Comparison of ENCODE assay signal across 18 cellular contexts in genomic region chr13:30044932-30045331, GRCh38.
DNase-seq lines count a peak whose midpoint lies in the region; ATAC-seq, FAIRE-seq and TF ChIP-seq lines count a peak whose summit lies in the region.
"Had no signal": no experiment of that assay in that cellular context is flagged by ENCODE, and none has a peak within 500 bp of the region (broad histone marks: within the 10 kb centered on the region; RNA-seq: fewer than 3 reads in every experiment).

No MANE protein-coding gene starts in this region.

- 42% methylated on average over 1 of the region's 1 CpG for WGBS in mammary epithelial cell (ENCODE audit: low coverage, missing lambda C conversion rate)
- WGBS in small intestine, 3 donors: 13 to 56% (median 30%) methylated on average over 1 of the region's 1 CpG

- FAIRE-seq in keratinocyte (lab: Jason Lieb, UNC) (peak; percentile 43), small intestine (lab: Jason Lieb, UNC) (no peak)
- FAIRE-seq: G401.6, GM12891, GM19239 had no signal

- in situ Hi-C loops in mammary epithelial cell (cut with MboI; ENCODE audit: low sequenced_read_pairs in 2 of 2): no loop called here

- H3K4me3 Mint-ChIP-seq in MCF 10A (ENCODE audit: unreplicated experiment) (no peak overlapping the region), progenitor cell of endocrine pancreas (ENCODE audit: low read depth) (no peak overlapping the region)
- H3K4me3 Mint-ChIP-seq: B cell; CD8-positive, alpha-beta T cell had no signal

- POLR2A ChIA-PET in MCF 10A (lab: Yijun Ruan, JAX): no interaction called here

- H3K9me1 ChIP-seq in keratinocyte (ENCODE audit: control insufficient read depth, extremely low read depth, insufficient read depth, low read length): no peaks in the 10 kb centered on the region

- H3K4me1 ChIP-seq in mammary epithelial cell (ENCODE audit: insufficient read depth, low read length) (peaks cover 10% of the 10 kb centered on the region), keratinocyte (ENCODE audit: control insufficient read depth, extremely low read depth, insufficient read depth, low read length) (peaks cover 9% of the 10 kb centered on the region), small intestine (ENCODE audit: control insufficient read depth in 2 of 2, insufficient read depth in 1 of 2, low read depth in 1 of 2, low read length in 1 of 2) (peaks cover 2 to 12% of the 10 kb centered on the region in 2 donors)

- CTCF ChIA-PET in mammary epithelial cell (lab: Charles Lee; ENCODE audit: low non-redundant PET): no interaction called here
- CTCF ChIA-PET in MCF 10A (lab: Yijun Ruan, JAX): no interaction called here

- no peaks in the 10 kb centered on the region for H3K27me3 Mint-ChIP-seq in MCF 10A (ENCODE audit: insufficient read depth, unreplicated experiment)
- no peaks in the 10 kb centered on the region for H3K27me3 Mint-ChIP-seq in progenitor cell of endocrine pancreas

- DNase-seq in mammary epithelial cell: peak; percentile 86
- no peak for DNase-seq in MCF 10A (ENCODE audit: unreplicated experiment)
- DNase-seq in epithelial cell of esophagus (ENCODE audit: low read depth): peak; percentile 84
- no peak for DNase-seq in keratinocyte (ENCODE audit: low read depth, low spot score)
- DNase-seq in small intestine: peak; percentile 42
- no peak for DNase-seq in central memory CD4-positive, alpha-beta T cell
- DNase-seq in progenitor cell of endocrine pancreas (ENCODE audit: low spot score, unreplicated experiment): no peak
- DNase-seq: Calu3; CD8-positive, alpha-beta T cell; GM23248; HCEC 1CT had no signal

- H3K9me3 ChIP-seq in mammary epithelial cell (replicated peaks; ENCODE audit: insufficient read depth, low read length) (no peaks in the 10 kb centered on the region), keratinocyte (ENCODE audit: control insufficient read depth, low read depth, low read length) (no peaks in the 10 kb centered on the region), small intestine (ENCODE audit: control insufficient read depth, low read depth) (no peaks in the 10 kb centered on the region)
- H3K9me3 ChIP-seq: BLaER1 treated with 17β-estradiol and CSF1 and Interleukin-3, amounts not matched to agents 10 nM and 100 nM had no signal

- no peak overlapping the region for H3K27ac Mint-ChIP-seq in MCF 10A (ENCODE audit: low read depth, unreplicated experiment)
- H3K27ac Mint-ChIP-seq in progenitor cell of endocrine pancreas: no peak overlapping the region
- H3K27ac Mint-ChIP-seq: B cell; CD8-positive, alpha-beta T cell had no signal

- intact Hi-C loops in mammary epithelial cell (cut with micrococcal nuclease) (no loop called here), MCF 10A (cut with micrococcal nuclease) (no loop called here)

- H3K79me2 ChIP-seq in mammary epithelial cell (ENCODE audit: insufficient read depth, low read length) (no peaks in the 10 kb centered on the region), keratinocyte (ENCODE audit: control insufficient read depth, insufficient read depth, low read length) (no peaks in the 10 kb centered on the region)

- H3K9ac ChIP-seq in mammary epithelial cell (ENCODE audit: insufficient read depth, low read length): no peak overlapping the region
- no peak overlapping the region for H3K9ac ChIP-seq in keratinocyte (ENCODE audit: control insufficient read depth, extremely low read depth, insufficient read depth, low read length)
- H3K9ac ChIP-seq: BLaER1 treated with 17β-estradiol and CSF1 and Interleukin-3, amounts not matched to agents 10 nM and 100 nM; GM23248 had no signal

- no peak overlapping the region for H3K4me3 ChIP-seq in mammary epithelial cell (replicated peaks in 1 of 3; ENCODE audit: insufficient read depth in 1 of 3, low read depth in 2 of 3, low read length in 3 of 3)
- H3K4me3 ChIP-seq in epithelial cell of esophagus (ENCODE audit: low read length): no peak overlapping the region
- no peak overlapping the region for H3K4me3 ChIP-seq in keratinocyte (ENCODE audit: control insufficient read depth in 2 of 3, extremely low read depth in 1 of 3, insufficient read depth in 2 of 3, low read depth in 1 of 3, low read length in 3 of 3)
- no peak overlapping the region for H3K4me3 ChIP-seq in small intestine (ENCODE audit: low read depth in 1 of 2, low read length in 2 of 2)
- H3K4me3 ChIP-seq: BLaER1 treated with 17β-estradiol and CSF1 and Interleukin-3, amounts not matched to agents 10 nM and 100 nM; GM23248 had no signal

- no peak overlapping the region for H2AFZ ChIP-seq in mammary epithelial cell (ENCODE audit: low read depth, low read length)
- no peak overlapping the region for H2AFZ ChIP-seq in keratinocyte (ENCODE audit: control insufficient read depth, low read length)
- H2AFZ ChIP-seq: GM23248 had no signal

- H3K36me3 Mint-ChIP-seq in MCF 10A (ENCODE audit: insufficient read depth, unreplicated experiment): no peaks in the 10 kb centered on the region
- no peaks in the 10 kb centered on the region for H3K36me3 Mint-ChIP-seq in progenitor cell of endocrine pancreas (ENCODE audit: insufficient read depth)
- H3K36me3 Mint-ChIP-seq: CD8-positive, alpha-beta T cell had no signal

- TF ChIP-seq CTCF in mammary epithelial cell (conservative IDR thresholded peaks at IDR 0.05 in 1 of 2, IDR thresholded peaks at IDR 0.05 in 1 of 2; ENCODE audit: extremely low read depth in 1 of 2, insufficient read depth in 1 of 2, low read depth in 1 of 2, low read length in 2 of 2) (no peak), MCF 10A (IDR thresholded peaks at IDR 0.05; ENCODE audit: unreplicated experiment) (no peak), epithelial cell of esophagus (IDR thresholded peaks at IDR 0.05; ENCODE audit: insufficient read depth, low read depth, low read length, missing control alignments) (no peak), keratinocyte (optimal IDR thresholded peaks at IDR 0.05 in 1 of 3, IDR thresholded peaks at IDR 0.05 in 1 of 3, conservative IDR thresholded peaks at IDR 0.05 in 1 of 3; ENCODE audit: extremely low read depth in 1 of 3, insufficient read depth in 2 of 3, low read length in 3 of 3) (no peak), progenitor cell of endocrine pancreas (IDR thresholded peaks at IDR 0.05; ENCODE audit: unreplicated experiment) (no peak)

- no peak for ATAC-seq in GM19463 (IDR thresholded peaks at IDR 0.05; ENCODE audit: unreplicated experiment)
- ATAC-seq: CD8-positive, alpha-beta T cell had no signal

- dilution Hi-C loops in mammary epithelial cell (cut with HindIII; ENCODE audit: low sequenced_read_pairs): no loop called here
- dilution Hi-C loops in keratinocyte (cut with MboI; ENCODE audit: extremely low pct_ligation_motif_present, low sequenced_read_pairs): no loop called here

- H4K20me1 ChIP-seq in mammary epithelial cell (ENCODE audit: insufficient read depth, low read length) (no peaks in the 10 kb centered on the region), keratinocyte (ENCODE audit: control insufficient read depth, extremely low read depth, insufficient read depth, low read length) (no peaks in the 10 kb centered on the region)
- H4K20me1 ChIP-seq: BLaER1 treated with 17β-estradiol and CSF1 and Interleukin-3, amounts not matched to agents 10 nM and 100 nM had no signal

- BruUV-seq in mammary epithelial cell (replicated peaks; lab: Mats Ljungman, UMichigan): no TSS peak
- BruUV-seq in MCF 10A (replicated peaks; lab: Mats Ljungman, UMichigan): no TSS peak

- H3K27me3 ChIP-seq in mammary epithelial cell (ENCODE audit: insufficient read depth, low read length) (no peaks in the 10 kb centered on the region), keratinocyte (ENCODE audit: control insufficient read depth, extremely low read depth, insufficient read depth, low read length) (no peaks in the 10 kb centered on the region), small intestine (ENCODE audit: control insufficient read depth in 2 of 2, insufficient read depth in 2 of 2, low read length in 2 of 2) (no peaks in the 10 kb centered on the region)
- H3K27me3 ChIP-seq: BLaER1 treated with 17β-estradiol and CSF1 and Interleukin-3, amounts not matched to agents 10 nM and 100 nM had no signal

- H3K4me1 Mint-ChIP-seq in MCF 10A (ENCODE audit: insufficient read depth, unreplicated experiment) (peaks cover 23% of the 10 kb centered on the region), progenitor cell of endocrine pancreas (ENCODE audit: low read depth) (no peaks in the 10 kb centered on the region)

- H3K4me2 ChIP-seq in mammary epithelial cell (ENCODE audit: insufficient read depth, low read depth, low read length) (no peak overlapping the region), keratinocyte (ENCODE audit: control insufficient read depth, extremely low read depth, insufficient read depth, low read depth, low read length) (peak overlapping the region; percentile 11)
- H3K4me2 ChIP-seq: BLaER1 treated with 17β-estradiol and CSF1 and Interleukin-3, amounts not matched to agents 10 nM and 100 nM had no signal

- H3K9me3 Mint-ChIP-seq in MCF 10A (ENCODE audit: unreplicated experiment): no peaks in the 10 kb centered on the region
- H3K9me3 Mint-ChIP-seq in progenitor cell of endocrine pancreas (ENCODE audit: low read depth): no peaks in the 10 kb centered on the region
- H3K9me3 Mint-ChIP-seq: CD8-positive, alpha-beta T cell had no signal

- no peak overlapping the region for H3K27ac ChIP-seq in mammary epithelial cell (ENCODE audit: insufficient read depth, low read depth, low read length)
- H3K27ac ChIP-seq in keratinocyte (ENCODE audit: control insufficient read depth, insufficient read depth, low read length): no peak overlapping the region
- no peak overlapping the region for H3K27ac ChIP-seq in small intestine (ENCODE audit: low read depth in 1 of 2, low read length in 1 of 2)
- H3K27ac ChIP-seq: BLaER1 treated with 17β-estradiol and CSF1 and Interleukin-3, amounts not matched to agents 10 nM and 100 nM; HL-60 had no signal

- H3K36me3 ChIP-seq in mammary epithelial cell (ENCODE audit: insufficient read depth, low read length) (no peaks in the 10 kb centered on the region), keratinocyte (ENCODE audit: control insufficient read depth in 2 of 2, extremely low read depth in 1 of 2, insufficient read depth in 2 of 2, low read length in 2 of 2) (no peaks in the 10 kb centered on the region), small intestine (ENCODE audit: control insufficient read depth in 2 of 2, insufficient read depth in 2 of 2, low read length in 2 of 2) (no peaks in the 10 kb centered on the region)
- H3K36me3 ChIP-seq: BLaER1 treated with 17β-estradiol and CSF1 and Interleukin-3, amounts not matched to agents 10 nM and 100 nM had no signal

Comparison
In these comparisons a context has a peak if more than half of its experiments do, and no peak if none do; other contexts are left out.
1. DNase-seq: peak in mammary epithelial cell (single experiment), epithelial cell of esophagus (single experiment) and small intestine (single experiment); none in MCF 10A (single experiment), keratinocyte (single experiment), central memory CD4-positive, alpha-beta T cell (single experiment) and progenitor cell of endocrine pancreas (single experiment).